ENCODE assay signal across 9 cellular contexts in the genomic region with DNA sequence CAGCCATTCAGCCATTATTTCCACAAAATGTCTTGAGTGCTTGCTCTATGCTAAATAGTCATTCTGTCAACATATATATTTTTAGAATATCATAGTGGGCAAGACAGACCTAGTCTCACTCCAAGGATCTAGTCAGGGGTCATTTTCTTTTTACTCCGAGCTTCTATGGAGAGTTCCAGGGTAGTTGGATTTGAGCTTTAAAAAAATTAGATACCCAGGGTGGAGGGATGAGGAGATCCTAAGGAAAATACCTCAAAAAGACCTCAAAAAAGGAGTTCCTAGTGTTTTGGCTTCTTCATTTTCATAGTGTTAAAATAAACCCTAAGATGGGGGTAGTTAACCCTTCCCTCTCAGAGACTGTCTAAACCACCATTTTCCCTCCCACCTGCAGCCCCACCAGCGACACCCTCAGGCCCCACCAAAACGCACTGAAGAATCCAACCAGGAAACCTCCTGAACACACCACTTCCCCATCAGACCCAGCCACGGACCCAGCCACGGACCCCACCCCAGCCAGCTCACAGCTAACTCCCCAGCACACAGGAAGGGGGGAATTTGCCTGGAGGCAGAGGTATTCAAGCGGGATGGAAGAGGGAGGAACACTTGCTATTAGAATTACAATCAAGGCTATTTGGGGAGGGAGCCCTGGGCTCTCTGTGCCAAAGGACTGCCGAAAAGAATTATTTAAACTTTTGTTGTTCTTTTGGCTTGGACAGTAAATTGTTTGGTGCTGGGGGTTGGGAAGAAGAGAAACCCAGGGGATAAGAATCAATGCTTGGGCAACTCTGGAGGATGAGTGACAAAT. TPM values are rescaled to one million over a fixed set of nuclear protein-coding genes. Genes with fewer than 3 reads are reported as not detected.
DNase-seq lines count a peak whose midpoint lies in the region; ATAC-seq, FAIRE-seq and TF ChIP-seq lines count a peak whose summit lies in the region.
"Had no signal": no experiment of that assay in that cellular context is flagged by ENCODE, and none has a peak within 500 bp of the region (broad histone marks: within the 10 kb centered on the region; RNA-seq: fewer than 3 reads in every experiment).

No MANE protein-coding gene starts in this region.

- H3K79me2 ChIP-seq in Karpas-422 (ENCODE audit: low read length): peaks cover 47% of the 10 kb centered on the region

- H3K27me3 ChIP-seq in Karpas-422 (ENCODE audit: low read length) (no peaks in the 10 kb centered on the region), brain microvascular endothelial cell (replicated peaks) (no peaks in the 10 kb centered on the region)

- no peak overlapping the region for H2AFZ ChIP-seq in Karpas-422 (ENCODE audit: low read length)

- in situ Hi-C loops in brain microvascular endothelial cell (cut with HindIII; ENCODE audit: low pct_ligation_motif_present, low sequenced_read_pairs): no loop called here

- H4K20me1 ChIP-seq in Karpas-422 (ENCODE audit: insufficient read depth, low read depth, low read length): no peaks in the 10 kb centered on the region

- peak; percentile 11 for FAIRE-seq in G401.6 (lab: Jason Lieb, UNC)

- ATAC-seq in natural killer cell: no peak
- ATAC-seq in HG03175 (IDR thresholded peaks at IDR 0.05; ENCODE audit: unreplicated experiment): no peak

- H3K9me3 Mint-ChIP-seq in natural killer cell: no peaks in the 10 kb centered on the region

- H3K27me3 Mint-ChIP-seq in natural killer cell (ENCODE audit: low read depth in 2 of 2): peaks cover 36 to 45% of the 10 kb centered on the region in 2 donors

- H3K4me3 ChIP-seq in Karpas-422 (ENCODE audit: low read length): peak overlapping the region; percentile 81
- peak overlapping the region; percentile 67 for H3K4me3 ChIP-seq in brain microvascular endothelial cell (ENCODE audit: low read depth, low read length)

- peak overlapping the region in 1 of 2 donors; percentile 72 for H3K27ac Mint-ChIP-seq in natural killer cell

- H3K4me3 Mint-ChIP-seq in natural killer cell: peak overlapping the region; percentile 79

- no peaks in the 10 kb centered on the region for H3K36me3 Mint-ChIP-seq in natural killer cell

- peak overlapping the region; percentile 83 for H3K4me2 ChIP-seq in Karpas-422 (ENCODE audit: low read depth, low read length, poor library complexity, severe bottlenecking)

- intact Hi-C loops in natural killer cell (cut with micrococcal nuclease): no loop called here

- peaks cover 50% of the 10 kb centered on the region for H3K4me1 ChIP-seq in Karpas-422 (ENCODE audit: low read length)

- no peaks in the 10 kb centered on the region for H3K9me2 ChIP-seq in Karpas-422 (replicated peaks; ENCODE audit: insufficient read depth, low read length)

- peak overlapping the region; percentile 80 for H3K27ac ChIP-seq in Karpas-422 (ENCODE audit: low read length)
- H3K27ac ChIP-seq in brain microvascular endothelial cell: no peak overlapping the region

- H3K9me3 ChIP-seq in Karpas-422 (ENCODE audit: low read length): no peaks in the 10 kb centered on the region

- peak; percentile 62 for DNase-seq in Karpas-422
- DNase-seq in brain microvascular endothelial cell: no peak
- DNase-seq in natural killer cell: no peak
- DNase-seq in NCI-H1417 treated with DMSO at 0.1 percent for 48 hours (lab: John Stamatoyannopoulos, UW): no peak
- no peak for DNase-seq in activated naive CD4-positive, alpha-beta T cell treated with anti-CD3 and anti-CD28 coated beads, Interleukin-2, amount 50 U/mL, for 16 hours
- DNase-seq: NCI-H82; stimulated activated naive CD4-positive, alpha-beta T cell treated with Interleukin-2 at 50 U/mL for 16 hours had no signal

- H3K9ac ChIP-seq in Karpas-422 (ENCODE audit: low read length): peak overlapping the region; percentile 81

- TF ChIP-seq CTCF in brain microvascular endothelial cell (IDR thresholded peaks at IDR 0.05; ENCODE audit: low read depth, low read length, missing control alignments): no peak
- no peak for TF ChIP-seq CTCF in natural killer cell (IDR thresholded peaks at IDR 0.05)

- H3K4me1 Mint-ChIP-seq in natural killer cell: peaks cover 19 to 21% of the 10 kb centered on the region in 2 donors

- H3K36me3 ChIP-seq in Karpas-422 (ENCODE audit: insufficient read depth, low read length): no peaks in the 10 kb centered on the region
- H3K36me3 ChIP-seq in brain microvascular endothelial cell (replicated peaks): no peaks in the 10 kb centered on the region

RNA-seq across cellular contexts. Expression of gene ETV4, which starts 2.2 kb away (rescaled TPM):
- total RNA-seq in Karpas-422 (2014; rRNA removed; shearing (Covaris generic); ENCODE audit: low replicate concordance): 55.5 and 69.1 TPM in 2 replicates
- not detected for total RNA-seq in natural killer cell

Comparison
In these comparisons a context has a peak if more than half of its experiments do, and no peak if none do; other contexts are left out.
1. RNA of gene ETV4, which starts 2.2 kb away (total RNA-seq): 55.5 to 69.1 TPM in Karpas-422; not detected in natural killer cell; every median in the first group is over 10 times any median in the second.